In genomic region chr3:138594935-138595259, GRCh38 we compare ENCODE assay signal across 10 cellular contexts. TPM values are rescaled to one million over a fixed set of nuclear protein-coding genes. Genes with fewer than 3 reads are reported as not detected.
DNase-seq lines count a peak whose midpoint lies in the region; ATAC-seq and TF ChIP-seq lines count a peak whose summit lies in the region.
"Had no signal": no experiment of that assay in that cellular context is flagged by ENCODE, and none has a peak within 500 bp of the region (broad histone marks: within the 10 kb centered on the region; RNA-seq: fewer than 3 reads in every experiment).

No MANE protein-coding gene starts in this region.

- DNase-seq in activated CD4-positive, alpha-beta T cell treated with anti-CD3 and anti-CD28 coated beads, Interleukin-2, amount 10 ng/mL, durations not matched to agents 24 days and 14 days, result no peak
- no peak for DNase-seq in activated CD4-positive, alpha-beta T cell treated with anti-CD3 and anti-CD28 coated beads for 48 hours
- DNase-seq in T-cell (no peak), fibroblast of villous mesenchyme (ENCODE audit: low read depth) (no peak), kidney tubule cell (ENCODE audit: low spot score) (no peak), Right ventricle myocardium superior (no peak)
- no peak for DNase-seq in stimulated activated CD4-positive, alpha-beta T cell treated with anti-CD3 and anti-CD28 coated beads, Interleukin-2, amount 100 ng/mL, for 24 hours
- DNase-seq: erythroblast, GOT3 had no signal

- no peak overlapping the region for H3K9ac ChIP-seq in subcutaneous abdominal adipose tissue (ENCODE audit: low read length in 5 of 5)

- H3K27ac ChIP-seq in subcutaneous abdominal adipose tissue (ENCODE audit: low read depth, low read length), result no peak overlapping the region

- CTCF ChIA-PET in T-cell (lab: Charles Lee), result interaction anchor here (0.5 to 6.3 kb wide), 29 partner anchors 8 to 788 kb away, joined by 3 to 127 read pairs (median 4); partner anchors contain the start of gene FAIM (in 2 of the 2)

- H3K4me3 ChIP-seq in fibroblast of villous mesenchyme (ENCODE audit: low read depth, low read length), result peak overlapping the region; percentile 69
- peak overlapping the region in 3 of 5 donors; percentile 73 to 95 (median 92) for H3K4me3 ChIP-seq in subcutaneous abdominal adipose tissue (ENCODE audit: low read depth in 1 of 5, low read length in 5 of 5)

- H3K27me3 Mint-ChIP-seq in activated CD4-positive, alpha-beta T cell treated with anti-CD3 and anti-CD28 coated beads, Interleukin-2, amount 10 ng/mL, durations not matched to agents 24 days and 14 days, result no peaks in the 10 kb centered on the region
- H3K27me3 Mint-ChIP-seq in T-cell, result no peaks in the 10 kb centered on the region

- peaks cover 0 to 4% (median 0%) of the 10 kb centered on the region in 5 donors for H3K9me3 ChIP-seq in subcutaneous abdominal adipose tissue (ENCODE audit: control insufficient read depth in 5 of 5, low read length in 5 of 5)

- H3K36me3 Mint-ChIP-seq in activated CD4-positive, alpha-beta T cell treated with anti-CD3 and anti-CD28 coated beads, Interleukin-2, amount 10 ng/mL, durations not matched to agents 24 days and 14 days (ENCODE audit: low read depth), result no peaks in the 10 kb centered on the region
- H3K36me3 Mint-ChIP-seq in T-cell, result peaks cover 2% of the 10 kb centered on the region

- H3K9me3 Mint-ChIP-seq in activated CD4-positive, alpha-beta T cell treated with anti-CD3 and anti-CD28 coated beads, Interleukin-2, amount 10 ng/mL, durations not matched to agents 24 days and 14 days, result no peaks in the 10 kb centered on the region
- H3K9me3 Mint-ChIP-seq in T-cell, result no peaks in the 10 kb centered on the region

- H3K4me3 Mint-ChIP-seq in activated CD4-positive, alpha-beta T cell treated with anti-CD3 and anti-CD28 coated beads, Interleukin-2, amount 10 ng/mL, durations not matched to agents 24 days and 14 days, result peak overlapping the region; percentile 88
- H3K4me3 Mint-ChIP-seq in T-cell, result peak overlapping the region; percentile 86 to 96 (median 89)

- peak overlapping the region; percentile 92 for H3K27ac Mint-ChIP-seq in activated CD4-positive, alpha-beta T cell treated with anti-CD3 and anti-CD28 coated beads, Interleukin-2, amount 10 ng/mL, durations not matched to agents 24 days and 14 days
- H3K27ac Mint-ChIP-seq in T-cell, result peak overlapping the region; percentile 95 to 97

- H3K4me1 ChIP-seq in subcutaneous abdominal adipose tissue (ENCODE audit: control insufficient read depth in 5 of 5, insufficient read depth in 5 of 5, low read length in 5 of 5), result peaks cover 0 to 14% (median 11%) of the 10 kb centered on the region in 5 donors

- peaks cover 0 to 5% (median 0%) of the 10 kb centered on the region in 5 donors for H3K36me3 ChIP-seq in subcutaneous abdominal adipose tissue (ENCODE audit: control insufficient read depth in 5 of 5, insufficient read depth in 5 of 5, low read length in 5 of 5)

- ATAC-seq in T-cell (replicated peaks in 1 of 4) (no peak), Right ventricle myocardium superior (ENCODE audit: poor library complexity) (no peak)

- intact Hi-C loops in activated CD4-positive, alpha-beta T cell treated with anti-CD3 and anti-CD28 coated beads, Interleukin-2, amount 10 ng/mL, durations not matched to agents 24 days and 14 days (cut with micrococcal nuclease), result loop anchor here (1.0 to 10.0 kb wide), 9 partner anchors 13 to 760 kb away; partner anchors contain the start of genes FAIM and PIK3CB
- intact Hi-C loops in Right ventricle myocardium superior (cut with DNase I), result loop anchor here (2.0 kb wide), 1 partner anchor 320 kb away; no protein-coding TSS in a partner anchor

- TF ChIP-seq CTCF in fibroblast of villous mesenchyme (IDR thresholded peaks at IDR 0.05; ENCODE audit: insufficient read depth, low read depth, low read length), result no peak

- H3K27me3 ChIP-seq in subcutaneous abdominal adipose tissue (ENCODE audit: control insufficient read depth in 5 of 5, insufficient read depth in 4 of 5, low read length in 5 of 5), result no peaks in the 10 kb centered on the region

- POLR2A ChIA-PET in T-cell (lab: Charles Lee), result interaction anchor here in 1 of 2 donors (0.9 kb wide), 1 partner anchor 321 kb away, joined by 3 read pairs; no protein-coding TSS in a partner anchor

- peaks cover 8% of the 10 kb centered on the region for H3K4me1 Mint-ChIP-seq in activated CD4-positive, alpha-beta T cell treated with anti-CD3 and anti-CD28 coated beads, Interleukin-2, amount 10 ng/mL, durations not matched to agents 24 days and 14 days
- peaks cover 13 to 20% (median 13%) of the 10 kb centered on the region in 3 donors for H3K4me1 Mint-ChIP-seq in T-cell

RNA-seq across cellular contexts. Expression of gene CEP70, which starts 0.8 kb away (rescaled TPM):
- 3.7 and 4.8 TPM in 2 replicates for total RNA-seq in activated CD4-positive, alpha-beta T cell treated with anti-CD3 and anti-CD28 coated beads, Interleukin-2, amount 10 ng/mL, durations not matched to agents 24 days and 14 days
- total RNA-seq in T-cell, result 10 to 100 TPM; 14.5 to 23.4 (median 21.7) TPM
- 18.7 and 29.4 TPM in 2 replicates for total RNA-seq in fibroblast of villous mesenchyme
- 19.0 TPM for total RNA-seq in Right ventricle myocardium superior

RNA-seq across cellular contexts. Expression of gene FAIM, which starts 13.7 kb away (rescaled TPM):
- 1.7 and 2.4 TPM in 2 replicates for total RNA-seq in activated CD4-positive, alpha-beta T cell treated with anti-CD3 and anti-CD28 coated beads, Interleukin-2, amount 10 ng/mL, durations not matched to agents 24 days and 14 days
- total RNA-seq in T-cell, result 1 to 10 TPM; 2.9 to 4.8 (median 3.0) TPM
- 10.3 and 14.7 TPM in 2 replicates for total RNA-seq in fibroblast of villous mesenchyme
- 1.9 TPM for total RNA-seq in Right ventricle myocardium superior
